10 cellular contexts compared by ENCODE assay signal in the genomic region with DNA sequence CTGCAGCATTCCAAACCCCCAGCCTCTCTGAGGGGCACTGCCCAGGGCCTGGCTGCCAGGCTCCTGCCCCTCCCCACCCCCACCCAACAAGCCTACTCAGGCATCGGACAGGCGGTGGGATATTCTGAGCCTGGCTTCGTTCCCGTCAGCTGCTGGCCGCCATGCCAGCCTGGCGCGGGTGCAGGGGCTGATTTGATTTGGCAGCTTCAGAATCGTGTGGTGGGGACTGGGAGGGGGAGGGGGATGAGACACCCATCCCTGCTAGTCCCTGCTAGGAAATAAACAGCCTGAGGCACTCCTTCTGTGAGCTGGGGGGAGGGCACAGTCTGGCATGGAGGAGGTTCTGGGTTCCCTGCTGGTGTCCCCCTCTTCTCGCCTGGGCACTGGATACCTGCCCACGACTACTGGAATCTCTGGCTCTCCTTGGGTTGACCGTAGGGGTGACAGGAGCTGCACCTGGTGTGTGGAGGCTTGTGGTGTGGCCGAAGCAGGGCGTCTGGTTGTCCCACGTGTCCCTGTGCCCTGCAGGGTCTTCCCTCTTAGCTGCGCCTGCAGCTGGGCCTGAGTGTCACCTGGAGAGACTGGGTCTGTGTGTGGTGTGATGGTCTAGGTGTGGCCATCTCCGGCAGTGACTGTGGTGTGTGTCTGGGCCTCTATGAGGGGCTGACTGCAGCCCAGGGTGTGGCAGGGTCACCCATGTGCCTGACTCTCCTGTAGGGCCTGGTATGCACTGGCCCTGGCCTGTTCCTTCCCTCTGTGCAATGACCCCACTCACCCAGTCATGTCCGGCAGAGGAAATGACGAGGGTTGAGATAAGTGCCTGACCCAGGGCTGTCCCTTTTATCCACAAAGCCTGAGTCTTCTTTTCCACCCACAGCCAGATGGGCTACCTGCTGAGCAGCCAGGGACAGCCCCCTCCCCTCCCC. TPM values are rescaled to one million over a fixed set of nuclear protein-coding genes. Genes with fewer than 3 reads are reported as not detected.
DNase-seq lines count a peak whose midpoint lies in the region; ATAC-seq and TF ChIP-seq lines count a peak whose summit lies in the region.
"Had no signal": no experiment of that assay in that cellular context is flagged by ENCODE, and none has a peak within 500 bp of the region (broad histone marks: within the 10 kb centered on the region; RNA-seq: fewer than 3 reads in every experiment).

No MANE protein-coding gene starts in this region.

- no peaks in the 10 kb centered on the region for H4K20me1 ChIP-seq in mammary epithelial cell (ENCODE audit: insufficient read depth, low read length)

- TF ChIP-seq POLR2A in breast epithelium (IDR thresholded peaks at IDR 0.05): no peak

- H2AFZ ChIP-seq in mammary epithelial cell (ENCODE audit: low read depth, low read length): no peak overlapping the region

- H3K36me3 Mint-ChIP-seq in endodermal cell (ENCODE audit: low read depth) (no peaks in the 10 kb centered on the region), WTC11 (no peaks in the 10 kb centered on the region)

- CTCF ChIA-PET in mammary epithelial cell (lab: Charles Lee; ENCODE audit: low non-redundant PET): no interaction called here
- CTCF ChIA-PET in WTC11 (lab: Charles Lee): interaction anchor here (1.6 kb wide), 3 partner anchors 10 to 52 kb away, joined by 3 to 7 read pairs (median 6); no protein-coding TSS in a partner anchor

- no TSS peak for BruUV-seq in mammary epithelial cell (replicated peaks; lab: Mats Ljungman, UMichigan)

- H3K4me3 ChIP-seq in breast epithelium (no peak overlapping the region), mammary epithelial cell (replicated peaks in 1 of 3; ENCODE audit: insufficient read depth in 1 of 3, low read depth in 2 of 3, low read length in 3 of 3) (no peak overlapping the region), endodermal cell (ENCODE audit: low read length) (no peak overlapping the region), mesodermal cell (ENCODE audit: extremely low read depth, insufficient read depth, low read length, poor library complexity, severe bottlenecking) (no peak overlapping the region), aorta (ENCODE audit: low read length in 2 of 2) (no peak overlapping the region)
- no peak overlapping the region for H3K4me3 ChIP-seq in effector memory CD4-positive, alpha-beta T cell (ENCODE audit: insufficient read depth, low read depth, low read length, poor library complexity, severe bottlenecking)
- H3K4me3 ChIP-seq: cardiac muscle cell had no signal

- WGBS in mammary epithelial cell (ENCODE audit: low coverage, missing lambda C conversion rate): 88% methylated on average over 7 of the region's 18 CpGs
- WGBS in endodermal cell (ENCODE audit: insufficient coverage in 1 of 2, insufficient read length in 1 of 2), 2 experiments: 77 to 90% methylated on average over 5 to 18 of the region's 18 CpGs
- WGBS in mesodermal cell (ENCODE audit: insufficient coverage in 2 of 2), 2 experiments: 74 to 88% methylated on average over 12 to 17 of the region's 18 CpGs
- WGBS in aorta, 2 donors: 29 to 32% methylated on average over 18 of the region's 18 CpGs

- H3K27ac Mint-ChIP-seq in endodermal cell: peak overlapping the region; percentile 61
- no peak overlapping the region for H3K27ac Mint-ChIP-seq in WTC11

- no peaks in the 10 kb centered on the region for H3K36me3 ChIP-seq in breast epithelium
- no peaks in the 10 kb centered on the region for H3K36me3 ChIP-seq in mammary epithelial cell (ENCODE audit: insufficient read depth, low read length)
- H3K36me3 ChIP-seq in endodermal cell (ENCODE audit: control insufficient read depth, insufficient read depth, low read length): no peaks in the 10 kb centered on the region
- H3K36me3 ChIP-seq in mesodermal cell (ENCODE audit: control insufficient read depth, insufficient read depth, low read length): no peaks in the 10 kb centered on the region
- H3K36me3 ChIP-seq in aorta (ENCODE audit: control insufficient read depth in 1 of 2, insufficient read depth in 2 of 2, low read length in 1 of 2): no peaks in the 10 kb centered on the region
- no peaks in the 10 kb centered on the region for H3K36me3 ChIP-seq in effector memory CD4-positive, alpha-beta T cell (ENCODE audit: control insufficient read depth, insufficient read depth, low read length)
- H3K36me3 ChIP-seq: cardiac muscle cell had no signal

- POLR2A ChIA-PET in WTC11 (lab: Charles Lee): no interaction called here

- peak overlapping the region; percentile 10 to 68 for H3K27ac ChIP-seq in breast epithelium
- H3K27ac ChIP-seq in mammary epithelial cell (ENCODE audit: insufficient read depth, low read depth, low read length): no peak overlapping the region
- no peak overlapping the region for H3K27ac ChIP-seq in endodermal cell (ENCODE audit: low read depth, low read length)
- H3K27ac ChIP-seq in mesodermal cell (ENCODE audit: low read depth, low read length, severe bottlenecking): peak overlapping the region; percentile 66
- H3K27ac ChIP-seq in aorta (ENCODE audit: low read depth in 1 of 2, low read length in 2 of 2): no peak overlapping the region
- no peak overlapping the region for H3K27ac ChIP-seq in effector memory CD4-positive, alpha-beta T cell (ENCODE audit: insufficient read depth, low read length, poor library complexity, severe bottlenecking)
- H3K27ac ChIP-seq: cardiac muscle cell had no signal

- intact Hi-C loops in breast epithelium (cut with DNase I; ENCODE audit: low total_unique reads): no loop called here
- intact Hi-C loops in mammary epithelial cell (cut with micrococcal nuclease): no loop called here
- intact Hi-C loops in aorta (cut with DNase I): no loop called here

- H3K9ac ChIP-seq in mammary epithelial cell (ENCODE audit: insufficient read depth, low read length) (no peak overlapping the region), endodermal cell (ENCODE audit: extremely low read depth, low read length, poor library complexity, severe bottlenecking) (no peak overlapping the region)

- peaks cover 14% of the 10 kb centered on the region for H3K4me1 Mint-ChIP-seq in endodermal cell
- H3K4me1 Mint-ChIP-seq in WTC11: peaks cover 30% of the 10 kb centered on the region

- H3K4me3 Mint-ChIP-seq in endodermal cell (no peak overlapping the region), WTC11 (no peak overlapping the region)

- H3K79me2 ChIP-seq in mammary epithelial cell (ENCODE audit: insufficient read depth, low read length): no peaks in the 10 kb centered on the region

- H3K27me3 ChIP-seq in breast epithelium: no peaks in the 10 kb centered on the region
- no peaks in the 10 kb centered on the region for H3K27me3 ChIP-seq in mammary epithelial cell (ENCODE audit: insufficient read depth, low read length)
- peaks cover 7% of the 10 kb centered on the region for H3K27me3 ChIP-seq in endodermal cell (ENCODE audit: control insufficient read depth, insufficient read depth, low read length, poor library complexity, severe bottlenecking)
- no peaks in the 10 kb centered on the region for H3K27me3 ChIP-seq in aorta (ENCODE audit: control insufficient read depth in 1 of 2, insufficient read depth in 2 of 2, low read length in 1 of 2)
- H3K27me3 ChIP-seq in effector memory CD4-positive, alpha-beta T cell (replicated peaks; ENCODE audit: control insufficient read depth, insufficient read depth, low read length, poor library complexity, severe bottlenecking): peaks cover 3% of the 10 kb centered on the region
- H3K27me3 ChIP-seq: cardiac muscle cell had no signal

- no peak for TF ChIP-seq CTCF in breast epithelium (IDR thresholded peaks at IDR 0.05)
- TF ChIP-seq CTCF in mammary epithelial cell (conservative IDR thresholded peaks at IDR 0.05 in 1 of 2, IDR thresholded peaks at IDR 0.05 in 1 of 2; ENCODE audit: extremely low read depth in 1 of 2, insufficient read depth in 1 of 2, low read depth in 1 of 2, low read length in 2 of 2): no peak
- TF ChIP-seq CTCF in endodermal cell (conservative IDR thresholded peaks at IDR 0.05): no peak
- no peak for TF ChIP-seq CTCF in WTC11 (IDR thresholded peaks at IDR 0.05)

- peaks cover 5% of the 10 kb centered on the region for H3K27me3 Mint-ChIP-seq in endodermal cell (ENCODE audit: insufficient read depth)
- peaks cover under 1% of the 10 kb centered on the region for H3K27me3 Mint-ChIP-seq in WTC11 (ENCODE audit: low read depth)

- peak; percentile 42 for ATAC-seq in aorta (ENCODE audit: low FRiP score)
- no peak for ATAC-seq in WTC11

- DNase-seq in breast epithelium (ENCODE audit: low spot score in 2 of 2) (no peak), mammary epithelial cell (no peak), endodermal cell (no peak), aorta (no peak), WTC11 (ENCODE audit: low spot score) (no peak)
- DNase-seq in effector memory CD4-positive, alpha-beta T cell: no peak
- no peak for DNase-seq in stimulated activated CD8-positive, alpha-beta memory T cell treated with anti-CD3 and anti-CD28 coated beads, Interleukin-4, amount 100 ng/mL, for 48 hours
- DNase-seq: NCI-H226 had no signal

- H3K9me3 Mint-ChIP-seq in endodermal cell: no peaks in the 10 kb centered on the region
- no peaks in the 10 kb centered on the region for H3K9me3 Mint-ChIP-seq in WTC11

- no peaks in the 10 kb centered on the region for H3K4me1 ChIP-seq in breast epithelium
- H3K4me1 ChIP-seq in mammary epithelial cell (ENCODE audit: insufficient read depth, low read length): no peaks in the 10 kb centered on the region
- H3K4me1 ChIP-seq in endodermal cell (ENCODE audit: control insufficient read depth, insufficient read depth, low read length): no peaks in the 10 kb centered on the region
- peaks cover 40% of the 10 kb centered on the region for H3K4me1 ChIP-seq in mesodermal cell (ENCODE audit: control insufficient read depth, insufficient read depth, low read length, poor library complexity, severe bottlenecking)
- H3K4me1 ChIP-seq in aorta (ENCODE audit: control insufficient read depth in 1 of 2, insufficient read depth in 2 of 2, low read length in 2 of 2): no peaks in the 10 kb centered on the region
- H3K4me1 ChIP-seq in effector memory CD4-positive, alpha-beta T cell (ENCODE audit: control insufficient read depth, insufficient read depth, low read length, poor library complexity, severe bottlenecking): no peaks in the 10 kb centered on the region

- no peak overlapping the region for H3K4me2 ChIP-seq in mammary epithelial cell (ENCODE audit: insufficient read depth, low read depth, low read length)

- H3K9me3 ChIP-seq in breast epithelium (no peaks in the 10 kb centered on the region), mammary epithelial cell (replicated peaks; ENCODE audit: insufficient read depth, low read length) (no peaks in the 10 kb centered on the region), endodermal cell (ENCODE audit: control insufficient read depth, low read length) (no peaks in the 10 kb centered on the region), mesodermal cell (ENCODE audit: control insufficient read depth, low read length) (no peaks in the 10 kb centered on the region), aorta (ENCODE audit: control insufficient read depth, low read length) (no peaks in the 10 kb centered on the region)
- no peaks in the 10 kb centered on the region for H3K9me3 ChIP-seq in effector memory CD4-positive, alpha-beta T cell (ENCODE audit: control insufficient read depth, low read length)

- in situ Hi-C loops in mammary epithelial cell (cut with MboI; ENCODE audit: low sequenced_read_pairs in 2 of 2): no loop called here

- dilution Hi-C loops in mammary epithelial cell (cut with HindIII; ENCODE audit: low sequenced_read_pairs): no loop called here

RNA-seq across cellular contexts. Expression of gene PDE2A, which starts 42.2 kb away (rescaled TPM):
- total RNA-seq in breast epithelium (10 to 100 TPM; 23.7 to 85.9 (median 67.0) TPM), mammary epithelial cell (1 to 10 TPM in 1 of 2 donors, under 1 TPM in 1; 0.31 to 1.0 TPM), endodermal cell (10 to 100 TPM in 1 of 2 donors, 1 to 10 TPM in 1; 3.7 to 13.3 TPM), aorta (10 to 100 TPM; 53.7 to 80.8 TPM), WTC11 (2021) (3.7 to 5.0 TPM (median 4.9 TPM) in 3 replicates)
- polyA plus RNA-seq in mammary epithelial cell (0.76 TPM), aorta (under 1 TPM; 0.38 to 0.64 TPM)
- polyA minus RNA-seq in mammary epithelial cell: 0.88 TPM
- 8.9 TPM for polyA plus RNA-seq in endodermal cell (2013, experiment 1 of 2)
- polyA plus RNA-seq in endodermal cell (2013, experiment 2 of 2): 7.1 TPM
- polyA plus RNA-seq in mesodermal cell (2013, experiment 1 of 2): 9.3 TPM
- 11.2 TPM for polyA plus RNA-seq in mesodermal cell (2013, experiment 2 of 2)
- polyA plus RNA-seq: cardiac muscle cell had no signal

Comparison
In these comparisons a context has a peak if more than half of its experiments do, and no peak if none do; other contexts are left out.
1. H3K27ac ChIP-seq: peak in breast epithelium (2 of 2) and mesodermal cell (single experiment); none in mammary epithelial cell (single experiment), endodermal cell (single experiment), aorta (0 of 2) and effector memory CD4-positive, alpha-beta T cell (single experiment).